ENCODE assay signal across 19 cellular contexts in the genomic region with DNA sequence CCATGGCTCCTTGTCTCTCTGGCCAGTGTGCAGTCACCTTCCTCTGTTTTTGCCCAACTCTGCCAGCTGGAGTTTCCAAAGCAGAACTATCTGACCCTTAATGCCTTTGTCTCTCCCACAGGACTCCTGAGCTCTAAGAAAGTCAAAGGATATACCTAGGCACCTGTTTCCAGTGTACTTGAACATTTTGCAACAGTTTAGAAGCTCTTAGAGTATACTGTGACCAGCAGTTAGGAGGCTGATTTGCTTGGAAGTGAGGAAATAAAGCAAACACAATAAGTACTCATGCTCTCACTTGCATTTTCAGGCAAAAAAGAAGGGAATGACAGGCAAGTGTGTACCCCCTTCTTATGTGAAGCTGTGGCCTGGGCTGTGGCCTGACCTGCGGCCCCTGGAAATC.
"Had no signal": no experiment of that assay in that cellular context is flagged by ENCODE, and none has a peak within 500 bp of the region (broad histone marks: within the 10 kb centered on the region; RNA-seq: fewer than 3 reads in every experiment).

No MANE protein-coding gene starts in this region.

- H3K27ac ChIP-seq: HL-60, RWPE1 had no signal

- ATAC-seq: Panc1, PC-3 had no signal

- DNase-seq: KBM-7, MV-4-11, NCI-H1048, NCI-H1105, NCI-H1436 treated with DMSO at 0.1 percent for 48 hours, NCI-H1694 treated with DMSO at 0.1 percent for 48 hours, NCI-H1930, NCI-H2081, NCI-H2227 treated with DMSO at 0.1 percent for 48 hours, NCI-H524, NCI-H526 treated with DMSO at 0.1 percent for 48 hours, NCI-H774, PC-3, SHP77, SK-N-SH, SW 1271 had no signal

- H3K4me2 ChIP-seq: SK-N-SH had no signal

- H3K9me3 ChIP-seq: SK-N-SH had no signal

- H3K9ac ChIP-seq: SK-N-SH had no signal
